Comparison of ENCODE assay signal across 15 cellular contexts in the genomic region with DNA sequence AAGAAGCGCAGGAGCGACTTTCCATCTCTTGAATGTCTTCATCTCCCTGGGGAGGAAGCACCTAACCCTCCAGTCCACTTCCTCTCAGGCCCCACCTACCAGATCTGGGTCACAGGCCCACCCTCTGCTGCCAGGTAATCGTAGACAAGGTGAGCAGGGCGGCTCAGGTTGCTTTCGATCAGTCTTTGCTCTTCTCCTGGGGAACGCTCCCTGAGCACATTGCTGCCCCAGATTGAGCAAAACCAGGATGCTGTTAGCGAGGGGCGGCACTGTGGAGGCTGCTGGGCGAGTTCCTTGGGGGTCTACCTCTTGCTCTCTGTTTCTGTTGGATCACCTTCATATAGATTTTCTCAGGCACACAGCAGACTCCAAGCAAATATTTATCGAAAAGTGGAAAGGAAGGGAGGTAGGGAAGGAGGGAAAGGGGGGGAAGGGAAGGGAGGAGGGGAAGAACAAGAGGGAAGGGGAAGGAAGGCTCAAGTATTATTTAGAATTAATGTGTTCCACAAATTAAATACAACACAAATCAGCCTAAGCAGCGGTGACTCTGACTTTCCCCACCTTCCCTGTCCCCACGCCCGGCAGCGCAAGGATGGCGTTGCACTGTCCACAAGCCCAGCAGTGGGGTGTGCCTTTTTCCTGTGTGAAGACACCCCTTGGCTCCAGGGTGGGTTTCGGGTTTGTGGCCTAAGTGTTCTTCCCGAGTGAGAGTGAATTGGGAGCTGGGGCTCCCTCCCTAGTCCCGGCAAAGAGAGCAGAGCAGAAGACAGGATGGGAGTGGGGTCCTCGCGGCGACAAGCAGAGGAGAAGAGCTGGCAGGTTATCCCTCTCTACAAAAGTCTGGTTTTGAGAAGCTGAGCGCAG.
"Had no signal": no experiment of that assay in that cellular context is flagged by ENCODE, and none has a peak within 500 bp of the region (broad histone marks: within the 10 kb centered on the region; RNA-seq: fewer than 3 reads in every experiment).

No MANE protein-coding gene starts in this region.

- H3K4me3 Mint-ChIP-seq: activated T-cell treated with anti-CD3 and anti-CD28 coated beads, Interleukin-2, amount 50 U/mL, for 4 hours; memory B cell; natural killer cell treated with Interleukin-12 subunit alpha and Interleukin-12 subunit beta and Interleukin-15 and Interleukin-18, amount 100 ng/mL, for 72 hours had no signal

- H3K4me1 ChIP-seq: thyroid gland had no signal

- FAIRE-seq: endometrium had no signal

- H3K27ac Mint-ChIP-seq: memory B cell; natural killer cell treated with Interleukin-12 subunit alpha and Interleukin-12 subunit beta and Interleukin-15 and Interleukin-18, amount 100 ng/mL, for 72 hours; stimulated activated memory B cell treated with anti-CD40 and anti-IgM and Interleukin-4, amounts not matched to agents 10 μg/mL and 1 μg/mL and 100 μg/mL, for 72 hours had no signal

- ATAC-seq: activated naive CD4-positive, alpha-beta T cell treated with anti-CD3 and anti-CD28 coated beads, Interleukin-2, amount 50 U/mL, for 72 hours; activated T-cell treated with anti-CD3 and anti-CD28 coated beads, Interleukin-2, amount 50 U/mL, for 4 hours; left ventricle myocardium superior; natural killer cell treated with Interleukin-12 subunit alpha and Interleukin-12 subunit beta and Interleukin-15 and Interleukin-18, amount 100 ng/mL, for 72 hours; stimulated activated memory B cell treated with anti-CD40 and anti-IgM and Interleukin-4, amounts not matched to agents 10 μg/mL and 1 μg/mL and 100 μg/mL, for 72 hours had no signal

- H3K36me3 ChIP-seq: ovary, thyroid gland had no signal

- H3K4me3 ChIP-seq: ovary, thyroid gland had no signal

- H3K36me3 Mint-ChIP-seq: natural killer cell treated with Interleukin-12 subunit alpha and Interleukin-12 subunit beta and Interleukin-15 and Interleukin-18, amount 100 ng/mL, for 72 hours; stimulated activated memory B cell treated with anti-CD40 and anti-IgM and Interleukin-4, amounts not matched to agents 10 μg/mL and 1 μg/mL and 100 μg/mL, for 72 hours had no signal

- H3K27me3 ChIP-seq: ovary, thyroid gland had no signal

- H3K9me3 Mint-ChIP-seq: activated naive CD4-positive, alpha-beta T cell treated with anti-CD3 and anti-CD28 coated beads, Interleukin-2, amount 50 U/mL, for 72 hours; activated T-cell treated with anti-CD3 and anti-CD28 coated beads, Interleukin-2, amount 50 U/mL, for 4 hours; natural killer cell treated with Interleukin-12 subunit alpha and Interleukin-12 subunit beta and Interleukin-15 and Interleukin-18, amount 100 ng/mL, for 72 hours had no signal

- H3K27ac ChIP-seq: ovary, thyroid gland had no signal

- H3K9me3 ChIP-seq: ovary, thyroid gland had no signal

- DNase-seq: activated CD4-positive, alpha-beta T cell treated with anti-CD3 and anti-CD28 coated beads, Interleukin-2, amount 50 U/mL, for 48 hours; activated CD4-positive, CD25-positive, alpha-beta regulatory T cell treated with anti-CD3 and anti-CD28 coated beads, Interleukin-2, amount 50 U/mL, for 72 hours; activated effector memory CD4-positive, alpha-beta T cell treated with anti-CD3 and anti-CD28 coated beads, Interleukin-2, amount 50 U/mL, for 16 hours; activated T-cell treated with anti-CD3 and anti-CD28 coated beads, Interleukin-2, amount 50 U/mL, for 4 hours; hippocampal formation; left ventricle myocardium superior; ovary; T-helper 1 cell; T1000; thyroid gland had no signal
